ENCODE assay signal across 8 cellular contexts in the genomic region with DNA sequence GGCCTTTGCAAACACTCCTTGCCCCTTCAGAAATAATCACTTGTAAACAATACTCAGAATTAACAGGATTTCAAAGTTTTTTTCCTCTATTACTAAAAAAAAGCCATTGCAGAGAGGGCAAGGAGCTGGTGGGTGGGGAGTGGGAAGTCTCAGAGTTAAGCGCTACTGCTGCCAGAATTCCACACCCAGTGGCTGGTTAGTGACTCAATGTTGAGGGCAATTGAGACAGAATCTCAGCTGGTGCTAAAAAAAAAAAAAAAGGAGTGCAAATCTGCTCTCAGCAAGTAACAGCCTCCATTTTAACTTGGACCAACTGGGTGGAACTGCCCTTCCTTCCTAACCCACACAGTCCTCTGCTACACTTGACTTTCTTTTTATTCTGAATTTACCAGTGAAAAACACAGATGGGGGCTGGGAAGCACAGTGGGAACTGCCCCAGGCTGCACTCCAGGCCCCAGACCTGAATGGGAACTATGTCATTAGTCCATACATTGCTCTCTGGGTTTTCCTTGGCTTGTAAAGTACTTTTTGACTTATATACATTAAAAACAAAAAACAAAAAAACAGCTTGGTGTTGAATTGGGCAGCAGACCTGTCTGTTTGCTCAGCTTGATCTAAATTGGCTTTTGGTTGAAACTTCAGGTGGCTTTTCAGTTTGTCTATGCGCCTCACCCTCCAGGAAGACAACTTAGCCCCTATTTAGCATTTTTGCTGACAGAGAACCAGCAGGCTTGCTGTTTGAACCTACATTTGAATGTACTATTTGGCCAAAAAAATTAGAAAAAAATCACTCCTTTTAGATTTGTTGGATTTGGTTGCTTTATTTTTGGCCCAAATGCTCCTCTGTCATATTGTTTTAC.
DNase-seq lines count a peak whose midpoint lies in the region; ATAC-seq and TF ChIP-seq lines count a peak whose summit lies in the region.

No MANE protein-coding gene starts in this region.

- no peaks in the 10 kb centered on the region for H3K36me3 ChIP-seq in CD4-positive, CD25-positive, alpha-beta regulatory T cell (ENCODE audit: control insufficient read depth, insufficient read depth, low read length)
- no peaks in the 10 kb centered on the region for H3K36me3 ChIP-seq in left lung

- no peak for ATAC-seq in CD4-positive, CD25-positive, alpha-beta regulatory T cell (ENCODE audit: low read depth in 2 of 2)
- ATAC-seq in left lung (peak; percentile 93), HG02678 (IDR thresholded peaks at IDR 0.05; ENCODE audit: unreplicated experiment) (no peak), GM21723 (IDR thresholded peaks at IDR 0.05; ENCODE audit: unreplicated experiment) (no peak), GM19023 (IDR thresholded peaks at IDR 0.05; ENCODE audit: unreplicated experiment) (no peak)

- peak overlapping the region in 2 of 3 donors; percentile 39 to 66 for H3K27ac Mint-ChIP-seq in CD4-positive, CD25-positive, alpha-beta regulatory T cell
- peak overlapping the region in 3 of 5 experiments; percentile 70 to 93 (median 77) for H3K27ac Mint-ChIP-seq in brain

- intact Hi-C loops in left lung (cut with DNase I) = no loop called here

- H3K9me3 ChIP-seq in CD4-positive, CD25-positive, alpha-beta regulatory T cell (ENCODE audit: control insufficient read depth in 2 of 2, low read length in 2 of 2) = no peaks in the 10 kb centered on the region
- no peaks in the 10 kb centered on the region for H3K9me3 ChIP-seq in left lung

- peaks cover 41% of the 10 kb centered on the region for H3K4me1 ChIP-seq in CD4-positive, CD25-positive, alpha-beta regulatory T cell (ENCODE audit: control insufficient read depth, insufficient read depth, low read length, poor library complexity, severe bottlenecking)
- peaks cover 0 to 2% of the 10 kb centered on the region in 2 donors for H3K4me1 ChIP-seq in left lung

- H3K4me3 ChIP-seq in CD4-positive, CD25-positive, alpha-beta regulatory T cell (ENCODE audit: low read depth, low read length) = no peak overlapping the region
- no peak overlapping the region for H3K4me3 ChIP-seq in left lung

- no peak for TF ChIP-seq CTCF in brain (conservative IDR thresholded peaks at IDR 0.05)
- TF ChIP-seq CTCF in left lung (IDR thresholded peaks at IDR 0.05) = no peak

- peak overlapping the region in 1 of 4 donors; percentile 42 for H3K4me3 Mint-ChIP-seq in CD4-positive, CD25-positive, alpha-beta regulatory T cell
- H3K4me3 Mint-ChIP-seq in brain = peak overlapping the region in 1 of 5 experiments; percentile 23

- no peaks in the 10 kb centered on the region for H3K27me3 ChIP-seq in CD4-positive, CD25-positive, alpha-beta regulatory T cell (ENCODE audit: control insufficient read depth, insufficient read depth, low read length)
- no peaks in the 10 kb centered on the region for H3K27me3 ChIP-seq in left lung

- DNase-seq in CD4-positive, CD25-positive, alpha-beta regulatory T cell = peak in 1 of 3 donors; percentile 25
- DNase-seq in M059J (ENCODE audit: low read depth) = peak; percentile 85
- peak in 1 of 2 donors; percentile 54 for DNase-seq in left lung
- no peak for DNase-seq in mucosa of gallbladder (ENCODE audit: low spot score)

- no peak overlapping the region for H3K27ac ChIP-seq in CD4-positive, CD25-positive, alpha-beta regulatory T cell (ENCODE audit: insufficient read depth, low read length, poor library complexity, severe bottlenecking)
- H3K27ac ChIP-seq in left lung = no peak overlapping the region

- H3K9me3 Mint-ChIP-seq in CD4-positive, CD25-positive, alpha-beta regulatory T cell = peaks cover 0 to 2% (median 0%) of the 10 kb centered on the region in 7 donors
- peaks cover 0 to 12% (median 2%) of the 10 kb centered on the region in 5 experiments for H3K9me3 Mint-ChIP-seq in brain

- peaks cover 40 to 67% (median 50%) of the 10 kb centered on the region in 4 donors for H3K4me1 Mint-ChIP-seq in CD4-positive, CD25-positive, alpha-beta regulatory T cell
- peaks cover 51% of the 10 kb centered on the region for H3K4me1 Mint-ChIP-seq in brain

- H3K36me3 Mint-ChIP-seq in CD4-positive, CD25-positive, alpha-beta regulatory T cell = no peaks in the 10 kb centered on the region
- H3K36me3 Mint-ChIP-seq in brain = no peaks in the 10 kb centered on the region

- H3K27me3 Mint-ChIP-seq in CD4-positive, CD25-positive, alpha-beta regulatory T cell = no peaks in the 10 kb centered on the region
- H3K27me3 Mint-ChIP-seq in brain = no peaks in the 10 kb centered on the region
